1 cellular context compared by ENCODE assay signal in genomic region chr3:139561428-139561827, GRCh38.
A peak's percentile ranks its signal among the peaks of the same experiment; 100 is the strongest.
TF ChIP-seq lines count a peak whose summit lies in the region.

No MANE protein-coding gene starts in this region.

TF ChIP-seq in K562, 482 proteins besides CTCF, POLR2A, EP300 and RAD21:
- TF ChIP-seq NONO (IDR thresholded peaks at IDR 0.05; ENCODE audit: low read depth in 2 of 2, low read length in 1 of 2), result no peak
- TF ChIP-seq COPS2 (conservative IDR thresholded peaks at IDR 0.05), result no peak
- TF ChIP-seq NFIC (IDR thresholded peaks at IDR 0.05), result peak; percentile 19; the same call in 1 of the 2 replicates
- TF ChIP-seq NR2C2 (CRISPR knock-in tag; IDR thresholded peaks at IDR 0.05), result no peak
- no peak for TF ChIP-seq NR2C2 (tag; IDR thresholded peaks at IDR 0.05)
